ENCODE assay signal across 8 cellular contexts in genomic region chr5:116361171-116361967, GRCh38.
DNase-seq lines count a peak whose midpoint lies in the region; ATAC-seq and TF ChIP-seq lines count a peak whose summit lies in the region.

No MANE protein-coding gene starts in this region.

- 23% methylated on average over 53 of the region's 53 CpGs for WGBS in right cardiac atrium

- TF ChIP-seq POLR2A in erythroblast (IDR thresholded peaks at IDR 0.05; ENCODE audit: low read length): no peak

- DNase-seq in DMS79 (lab: John Stamatoyannopoulos, UW) (peak; percentile 31), right cardiac atrium (peak; percentile 72 to 89 (median 86)), putamen (ENCODE audit: low spot score) (peak; percentile 65), erythroblast (lab: John Stamatoyannopoulos, UW) (no peak), epidermal melanocyte (ENCODE audit: insufficient read length, low spot score) (no peak)

- H3K4me3 ChIP-seq in right cardiac atrium (ENCODE audit: low read length): peak overlapping the region; percentile 12

- H3K27me3 ChIP-seq in right cardiac atrium (ENCODE audit: control insufficient read depth, insufficient read depth): no peaks in the 10 kb centered on the region

- intact Hi-C loops in right cardiac atrium (cut with DNase I): no loop called here

- peak overlapping the region; percentile 68 for H3K27ac ChIP-seq in angular gyrus (ENCODE audit: low read depth, low read length)
- H3K27ac ChIP-seq in right cardiac atrium (ENCODE audit: low read length): peak overlapping the region; percentile 14

- ATAC-seq in right cardiac atrium: peak; percentile 78 to 81
- ATAC-seq in HG03520 (IDR thresholded peaks at IDR 0.05; ENCODE audit: unreplicated experiment): no peak
- ATAC-seq in GM21447 (IDR thresholded peaks at IDR 0.05; ENCODE audit: unreplicated experiment): no peak

- peaks cover 16% of the 10 kb centered on the region for H3K4me1 ChIP-seq in right cardiac atrium (ENCODE audit: control insufficient read depth, insufficient read depth, low read length)

- H3K9me3 ChIP-seq in right cardiac atrium (ENCODE audit: control insufficient read depth, low read length): no peaks in the 10 kb centered on the region

Comparison
In these comparisons a context has a peak if more than half of its experiments do, and no peak if none do; other contexts are left out.
1. DNase-seq: peak in DMS79 (single experiment), right cardiac atrium (3 of 3) and putamen (single experiment); none in erythroblast (0 of 2) and epidermal melanocyte (single experiment).
2. ATAC-seq: peak in right cardiac atrium (2 of 2); none in HG03520 (single experiment) and GM21447 (single experiment).